In genomic region chr12:108633534-108634224, GRCh38 we compare ENCODE assay signal across 8 cellular contexts. TPM values are rescaled to one million over a fixed set of nuclear protein-coding genes. Genes with fewer than 3 reads are reported as not detected.
DNase-seq lines count a peak whose midpoint lies in the region; ATAC-seq and TF ChIP-seq lines count a peak whose summit lies in the region.

Gene SELPLG (minus strand): TSS chr12:108633894. CDS start chr12:108624307, 9,587 bp downstream.

- H3K9ac ChIP-seq in adipocyte (ENCODE audit: low read length): peak within 1 kb of the TSS; percentile 53

- H3K9me3 ChIP-seq in T-helper 17 cell (ENCODE audit: control insufficient read depth, low read length, poor library complexity, severe bottlenecking) (no peaks in the 10 kb centered on the region), adipocyte (ENCODE audit: control insufficient read depth, low read length) (no peaks in the 10 kb centered on the region), testis (no peaks in the 10 kb centered on the region)

- peak; percentile 65 to 77 (median 71) for DNase-seq in T-helper 17 cell
- DNase-seq in adipocyte (ENCODE audit: low read depth): no peak
- DNase-seq in natural killer cell: peak; percentile 84
- peak; percentile 41 for DNase-seq in testis
- no peak for DNase-seq in foreskin keratinocyte
- no peak for DNase-seq in epidermal melanocyte (ENCODE audit: insufficient read length, low spot score)

- peak; percentile 50 for ATAC-seq in GM19025 (IDR thresholded peaks at IDR 0.05; ENCODE audit: low read depth, unreplicated experiment)
- peak; percentile 39 for ATAC-seq in HG03139 (IDR thresholded peaks at IDR 0.05; ENCODE audit: unreplicated experiment)
- peak; percentile 77 for ATAC-seq in T-helper 17 cell
- ATAC-seq in natural killer cell: peak; percentile 38 to 84 (median 69)
- no peak for ATAC-seq in foreskin keratinocyte

- H3K4me3 Mint-ChIP-seq in T-helper 17 cell: peak within 1 kb of the TSS; percentile 97
- peak within 1 kb of the TSS; percentile 100 for H3K4me3 Mint-ChIP-seq in natural killer cell

- no peak for TF ChIP-seq POLR2A in testis (IDR thresholded peaks at IDR 0.05)

- H3K36me3 Mint-ChIP-seq in T-helper 17 cell (ENCODE audit: low read depth) (peaks cover 8% of the 10 kb centered on the region), natural killer cell (peaks cover 7% of the 10 kb centered on the region)

- H3K27me3 Mint-ChIP-seq in T-helper 17 cell: no peaks in the 10 kb centered on the region
- H3K27me3 Mint-ChIP-seq in natural killer cell (ENCODE audit: low read depth in 2 of 2): no peaks in the 10 kb centered on the region

- H3K36me3 ChIP-seq in adipocyte (ENCODE audit: control insufficient read depth, insufficient read depth, low read length, severe bottlenecking) (no peaks in the 10 kb centered on the region), testis (ENCODE audit: low read depth, missing control alignments) (no peaks in the 10 kb centered on the region)

- H3K4me1 ChIP-seq in adipocyte (ENCODE audit: control insufficient read depth, insufficient read depth, low read length): peaks cover 53% of the 10 kb centered on the region
- H3K4me1 ChIP-seq in testis: peaks cover 7% of the 10 kb centered on the region
- peaks cover 19% of the 10 kb centered on the region for H3K4me1 ChIP-seq in foreskin keratinocyte

- peak within 1 kb of the TSS; percentile 98 for H3K27ac Mint-ChIP-seq in T-helper 17 cell
- H3K27ac Mint-ChIP-seq in natural killer cell: peak within 1 kb of the TSS; percentile 92 to 100

- H3K4me1 Mint-ChIP-seq in T-helper 17 cell (peaks cover 40% of the 10 kb centered on the region), natural killer cell (peaks cover 61% of the 10 kb centered on the region in 2 donors)

- H3K9me3 Mint-ChIP-seq in natural killer cell: no peaks in the 10 kb centered on the region

- H3K4me3 ChIP-seq in adipocyte (ENCODE audit: low read length) (peak within 1 kb of the TSS; percentile 31), testis (no peak within 1 kb of the TSS)

- intact Hi-C loops in natural killer cell (cut with micrococcal nuclease) (loop anchor here (1.0 to 10.0 kb wide), 6 partner anchors 16 to 419 kb away; partner anchors contain the start of genes CMKLR1, CORO1C, ISCU and SART3), testis (cut with DNase I; ENCODE audit: low total_unique reads) (no loop called here)

- no peak within 1 kb of the TSS for H3K27ac ChIP-seq in testis
- no peak within 1 kb of the TSS for H3K27ac ChIP-seq in foreskin keratinocyte

- H3K27me3 ChIP-seq in adipocyte (replicated peaks; ENCODE audit: control insufficient read depth, insufficient read depth, low read length) (no peaks in the 10 kb centered on the region), testis (no peaks in the 10 kb centered on the region), foreskin keratinocyte (no peaks in the 10 kb centered on the region)

- TF ChIP-seq CTCF in natural killer cell (IDR thresholded peaks at IDR 0.05) (no peak), testis (IDR thresholded peaks at IDR 0.05) (no peak), foreskin keratinocyte (conservative IDR thresholded peaks at IDR 0.05) (no peak)

- 65 to 80% methylated on average over 7 to 13 of the region's 13 CpGs for WGBS in testis, 2 donors

RNA-seq across cellular contexts. Expression of gene SELPLG, which starts in this region (rescaled TPM):
- total RNA-seq in T-helper 17 cell (100 to 1,000 TPM in 1 of 2 donors, 10 to 100 TPM in 1; 91.3 to 131 TPM), natural killer cell (100 to 1,000 TPM; 179 to 201 (median 201) TPM), testis (1 to 10 TPM; 1.1 to 2.7 TPM), foreskin keratinocyte (0.25 and 0.34 TPM in 2 replicates)
- polyA plus RNA-seq in testis (ENCODE audit: insufficient read depth, low read depth, low replicate concordance) (10.4 TPM), foreskin keratinocyte (0.47 and 0.52 TPM in 2 replicates)

Comparison
In these comparisons a context has a peak if more than half of its experiments do, and no peak if none do; other contexts are left out.
1. RNA of gene SELPLG (total RNA-seq): 179 to 201 TPM in natural killer cell and 91.3 to 131 TPM in T-helper 17 cell; 1.1 to 2.7 TPM in testis and 0.25 to 0.34 TPM in foreskin keratinocyte; every median in the first group is over 10 times any median in the second.
2. DNase-seq: peak in T-helper 17 cell (3 of 3), natural killer cell (single experiment) and testis (single experiment); none in adipocyte (single experiment), foreskin keratinocyte (0 of 2) and epidermal melanocyte (single experiment).